28 cellular contexts compared by ENCODE assay signal in the genomic region with DNA sequence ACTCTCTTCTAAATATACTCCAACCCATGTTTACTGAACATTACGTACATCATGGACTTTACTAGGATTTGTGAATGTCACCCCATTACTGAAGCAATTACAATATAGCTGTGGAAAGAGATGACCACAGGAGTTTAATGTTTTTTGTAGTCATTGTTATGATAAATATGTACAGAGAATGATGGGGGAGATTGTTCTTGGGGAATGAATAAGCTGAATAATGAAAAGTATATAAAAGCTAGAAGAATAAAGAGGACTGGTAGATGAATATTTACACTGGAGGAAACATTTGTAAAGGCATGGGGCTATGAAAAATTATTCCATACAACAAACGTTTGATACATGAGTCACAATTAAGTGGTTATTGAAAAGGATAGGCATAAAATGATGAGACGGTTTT.
"Had no signal": no experiment of that assay in that cellular context is flagged by ENCODE, and none has a peak within 500 bp of the region (broad histone marks: within the 10 kb centered on the region; RNA-seq: fewer than 3 reads in every experiment).

No MANE protein-coding gene starts in this region.

- FAIRE-seq: colon, endometrium, endothelial cell of umbilical vein had no signal

- H3K9me3 Mint-ChIP-seq: endodermal cell had no signal

- H3K27ac Mint-ChIP-seq: dendritic cell treated with granulocyte-macrophage colony-stimulating factor and Interleukin-4, amounts not matched to agents 40 ng/mL and 50 ng/mL, for 4 days; effector memory CD8-positive, alpha-beta T cell; endodermal cell had no signal

- H3K36me3 ChIP-seq: colonic mucosa, esophagus muscularis mucosa, esophagus squamous epithelium, gastrocnemius medialis, gastroesophageal sphincter, heart left ventricle, heart right ventricle had no signal

- H3K27me3 Mint-ChIP-seq: dendritic cell treated with granulocyte-macrophage colony-stimulating factor and Interleukin-4, amounts not matched to agents 40 ng/mL and 50 ng/mL, for 4 days; effector memory CD8-positive, alpha-beta T cell had no signal

- H3K27ac ChIP-seq: colonic mucosa, coronary artery, dorsolateral prefrontal cortex, epithelial cell of prostate, esophagus muscularis mucosa, esophagus squamous epithelium, foreskin keratinocyte, gastrocnemius medialis, gastroesophageal sphincter, heart left ventricle, heart right ventricle had no signal

- ATAC-seq: effector memory CD8-positive, alpha-beta T cell; esophagus mucosa; foreskin keratinocyte; gastrocnemius medialis; gastroesophageal sphincter; heart left ventricle; heart right ventricle had no signal

- H3K9me3 ChIP-seq: colonic mucosa, esophagus muscularis mucosa, esophagus squamous epithelium, gastrocnemius medialis, gastroesophageal sphincter, heart left ventricle, heart right ventricle had no signal

- H3K27me3 ChIP-seq: colonic mucosa, dorsolateral prefrontal cortex, esophagus muscularis mucosa, esophagus squamous epithelium, foreskin keratinocyte, gastrocnemius medialis, gastroesophageal sphincter, heart left ventricle, heart right ventricle had no signal

- H3K4me1 ChIP-seq: colonic mucosa, esophagus muscularis mucosa, esophagus squamous epithelium, foreskin keratinocyte, gastrocnemius medialis, gastroesophageal sphincter, heart left ventricle, heart right ventricle had no signal

- H3K4me3 Mint-ChIP-seq: dendritic cell treated with granulocyte-macrophage colony-stimulating factor and Interleukin-4, amounts not matched to agents 40 ng/mL and 50 ng/mL, for 4 days; effector memory CD8-positive, alpha-beta T cell; endodermal cell had no signal

- DNase-seq: colonic mucosa; cortex of kidney; dermis blood vessel endothelial cell; dorsolateral prefrontal cortex; effector CD4-positive, alpha-beta T cell; effector CD8-positive, alpha-beta T cell; effector memory CD4-positive, alpha-beta T cell; effector memory CD8-positive, alpha-beta T cell; endodermal cell; erythroblast; esophagus squamous epithelium; foreskin fibroblast; foreskin keratinocyte; foreskin melanocyte; gastrocnemius medialis; glutamatergic neuron; head of caudate nucleus; heart left ventricle; heart right ventricle had no signal

- H3K4me3 ChIP-seq: colonic mucosa, coronary artery, dorsolateral prefrontal cortex, esophagus muscularis mucosa, esophagus squamous epithelium, gastrocnemius medialis, gastroesophageal sphincter, heart left ventricle, heart right ventricle had no signal
